In genomic region chr9:122810306-122810946, GRCh38 we compare ENCODE assay signal across 8 cellular contexts. TPM values are rescaled to one million over a fixed set of nuclear protein-coding genes. Genes with fewer than 3 reads are reported as not detected.
DNase-seq lines count a peak whose midpoint lies in the region; ATAC-seq and TF ChIP-seq lines count a peak whose summit lies in the region.

No MANE protein-coding gene starts in this region.

- peak; percentile 59 for TF ChIP-seq CTCF in GM12864 (IDR thresholded peaks at IDR 0.05; ENCODE audit: low read depth, low read length, missing control alignments)
- peak; percentile 79 for TF ChIP-seq CTCF in left ventricle myocardium inferior (IDR thresholded peaks at IDR 0.05; ENCODE audit: borderline replicate concordance)
- TF ChIP-seq CTCF in retinal pigment epithelial cell (conservative IDR thresholded peaks at IDR 0.05; ENCODE audit: low read depth, low read length) = peak; percentile 68

- no peaks in the 10 kb centered on the region for H3K9me3 ChIP-seq in left ventricle myocardium inferior (replicated peaks)

- no peaks in the 10 kb centered on the region for H3K36me3 ChIP-seq in left ventricle myocardium inferior

- intact Hi-C loops in left ventricle myocardium inferior (cut with micrococcal nuclease) = loop anchor here (2.0 kb wide), 1 partner anchor 346 kb away; no protein-coding TSS in a partner anchor

- H3K4me1 ChIP-seq in left ventricle myocardium inferior = peaks cover 3% of the 10 kb centered on the region

- H3K4me3 ChIP-seq in GM12864 (ENCODE audit: low read depth, low read length) (no peak overlapping the region), left ventricle myocardium inferior (no peak overlapping the region), retinal pigment epithelial cell (ENCODE audit: low read length) (no peak overlapping the region)

- H3K27ac ChIP-seq in left ventricle myocardium inferior (replicated peaks) = no peak overlapping the region

- ATAC-seq in HG02642 (IDR thresholded peaks at IDR 0.05; ENCODE audit: poor library complexity, unreplicated experiment) = peak; percentile 71
- ATAC-seq in GM18873 (IDR thresholded peaks at IDR 0.05; ENCODE audit: low FRiP score, unreplicated experiment) = no peak

- no peaks in the 10 kb centered on the region for H3K27me3 ChIP-seq in left ventricle myocardium inferior (ENCODE audit: low read depth)

- DNase-seq in GM12864 (ENCODE audit: low read depth) = peak; percentile 40
- DNase-seq in NCI-H146 (lab: John Stamatoyannopoulos, UW) = peak; percentile 66
- peak; percentile 25 to 71 (median 53) for DNase-seq in T-helper 1 cell
- DNase-seq in amniotic epithelial cell (ENCODE audit: low read depth) = peak; percentile 59
- DNase-seq in left ventricle myocardium inferior = peak; percentile 64
- no peak for DNase-seq in retinal pigment epithelial cell (ENCODE audit: low read depth)

RNA-seq across cellular contexts. Expression of gene OR1K1, which starts 10.5 kb away (rescaled TPM):
- not detected for total RNA-seq in left ventricle myocardium inferior

RNA-seq across cellular contexts. Expression of gene PDCL, which starts 18.0 kb away (rescaled TPM):
- total RNA-seq in left ventricle myocardium inferior = 8.3 TPM

RNA-seq across cellular contexts. Expression of gene OR5C1, which starts 21.7 kb away (rescaled TPM):
- not detected for total RNA-seq in left ventricle myocardium inferior
